22 cellular contexts compared by ENCODE assay signal in the genomic region with DNA sequence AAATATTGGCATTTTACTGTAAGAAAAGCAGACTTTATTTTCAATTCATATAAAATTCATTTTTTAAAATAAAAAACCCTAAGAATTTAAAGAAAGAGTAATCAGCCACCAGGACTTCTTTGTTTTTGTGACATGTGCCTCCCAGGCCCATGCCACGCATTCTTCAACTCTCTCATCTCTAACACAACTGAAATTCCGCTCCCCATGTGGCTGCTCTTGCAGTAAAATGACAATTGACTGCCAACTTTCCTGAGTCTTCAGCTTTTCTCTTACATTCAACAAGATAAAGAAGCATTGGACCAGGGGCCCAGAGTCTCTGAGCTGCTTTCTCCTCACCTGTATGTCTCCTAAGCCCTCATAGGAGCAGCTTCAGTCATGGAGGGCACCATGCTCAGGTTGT.
DNase-seq lines count a peak whose midpoint lies in the region; ATAC-seq and TF ChIP-seq lines count a peak whose summit lies in the region.
"Had no signal": no experiment of that assay in that cellular context is flagged by ENCODE, and none has a peak within 500 bp of the region (broad histone marks: within the 10 kb centered on the region; RNA-seq: fewer than 3 reads in every experiment).

No MANE protein-coding gene starts in this region.

- H3K4me3 Mint-ChIP-seq in H9: no peak overlapping the region
- H3K4me3 Mint-ChIP-seq in WTC11: no peak overlapping the region
- H3K4me3 Mint-ChIP-seq: CD4-positive, CD25-positive, alpha-beta regulatory T cell; CD8-positive, alpha-beta memory T cell; IgD-negative memory B cell had no signal

- H3K4me1 ChIP-seq in H9 (ENCODE audit: insufficient read depth, low read length): no peaks in the 10 kb centered on the region; the same call in 1 of the 2 replicates
- peaks cover 6% of the 10 kb centered on the region for H3K4me1 ChIP-seq in mesendoderm (ENCODE audit: control insufficient read depth, low read depth, low read length)
- no peaks in the 10 kb centered on the region for H3K4me1 ChIP-seq in ascending aorta

- H3K9ac ChIP-seq in H9 (ENCODE audit: extremely low read depth, insufficient read length, low read length) (no peak overlapping the region), mesendoderm (ENCODE audit: low read length) (no peak overlapping the region)

- POLR2A ChIA-PET in WTC11 (lab: Charles Lee) (no interaction called here), RWPE1 (lab: Yijun Ruan, JAX; ENCODE audit: low non-redundant PET) (no interaction called here)

- no peak overlapping the region for H2AFZ ChIP-seq in H9 (ENCODE audit: low read length)

- H3K4me1 Mint-ChIP-seq in H9 (peaks cover 39 to 43% of the 10 kb centered on the region in 2 experiments), WTC11 (peaks cover 25% of the 10 kb centered on the region)
- H3K4me1 Mint-ChIP-seq: CD4-positive, CD25-positive, alpha-beta regulatory T cell; CD8-positive, alpha-beta memory T cell; IgD-negative memory B cell had no signal

- ATAC-seq in WTC11: peak; percentile 20; the same call in 1 of the 2 replicates
- ATAC-seq: HCT116, HepG2 had no signal

- no peaks in the 10 kb centered on the region for H4K20me1 ChIP-seq in H9 (ENCODE audit: control insufficient read depth, insufficient read depth, insufficient read length)

- H3K27me3 Mint-ChIP-seq in H9 (ENCODE audit: low read depth) (0 out of 2 replicates have a peak, but pooled peaks cover 3% of the 10 kb centered on the region), WTC11 (ENCODE audit: low read depth) (no peaks in the 10 kb centered on the region; the same call in 1 of the 2 replicates)
- H3K27me3 Mint-ChIP-seq: CD4-positive, CD25-positive, alpha-beta regulatory T cell; IgD-negative memory B cell had no signal

- H3K27ac Mint-ChIP-seq in H9 (no peak overlapping the region; a peak in 1 of 7 replicates), WTC11 (no peak overlapping the region)
- H3K27ac Mint-ChIP-seq: CD4-positive, CD25-positive, alpha-beta regulatory T cell; CD8-positive, alpha-beta memory T cell had no signal

- CTCF ChIA-PET in WTC11 (lab: Charles Lee): interaction anchor here (0.8 to 1.3 kb wide), 3 partner anchors 22 to 104 kb away, joined by 4 read pairs; no protein-coding TSS in a partner anchor
- CTCF ChIA-PET in RWPE1 (lab: Yijun Ruan, JAX): no interaction called here

- no CpG with 5 or more reads among the region's 2 CpGs for WGBS in H9 (ENCODE audit: extremely low coverage, insufficient read length, low lambda C conversion rate)
- no CpG with 5 or more reads among the region's 2 CpGs for WGBS in mesendoderm (ENCODE audit: extremely low coverage, insufficient coverage, low lambda C conversion rate)

- H3K56ac ChIP-seq in H9 (ENCODE audit: insufficient read length, low read depth, low read length) (no peak overlapping the region), mesendoderm (ENCODE audit: low read length) (no peak overlapping the region)

- H3T11ph ChIP-seq in H9 (ENCODE audit: low read length): no peak overlapping the region

- H3K4me2 ChIP-seq in H9 (ENCODE audit: insufficient read depth, insufficient read length, low read length) (no peak overlapping the region), mesendoderm (ENCODE audit: low read length) (no peak overlapping the region)

- H2BK12ac ChIP-seq in H9 (ENCODE audit: insufficient read length, low read depth, low read length): no peak overlapping the region

- H3K4me3 ChIP-seq in mesendoderm (ENCODE audit: low read length) (no peak overlapping the region), ascending aorta (no peak overlapping the region)

- no peaks in the 10 kb centered on the region for H3K9me3 Mint-ChIP-seq in H9
- no peaks in the 10 kb centered on the region for H3K9me3 Mint-ChIP-seq in WTC11

- H4K8ac ChIP-seq in H9 (replicated peaks; ENCODE audit: insufficient read length, low read depth, low read length): no peak overlapping the region
- no peak overlapping the region for H4K8ac ChIP-seq in mesendoderm (ENCODE audit: low read depth, low read length)

- DNase-seq in H9 (no peak), WTC11 (ENCODE audit: low spot score) (no peak), mesendoderm (peak; percentile 73), RWPE1 (ENCODE audit: low spot score) (no peak), AG20443 (ENCODE audit: low spot score) (no peak), NCI-H2081 treated with DMSO at 0.1 percent for 48 hours (lab: John Stamatoyannopoulos, UW) (no peak), ascending aorta (ENCODE audit: low spot score in 2 of 2) (no peak)
- DNase-seq: ACHN; AML-193; CD4-positive, CD25-positive, alpha-beta regulatory T cell; CD8-positive, alpha-beta memory T cell; COR-L47; DMS 273 treated with DMSO at 0.1 percent for 48 hours; DMS53; DND-41; EL; Kasumi-1; KG1 had no signal

- H2BK20ac ChIP-seq in H9 (ENCODE audit: low read depth, low read length, poor library complexity, severe bottlenecking): no peak overlapping the region

- no peak overlapping the region for H2AK5ac ChIP-seq in H9 (ENCODE audit: insufficient read length, low read length)
- no peak overlapping the region for H2AK5ac ChIP-seq in mesendoderm (ENCODE audit: low read length)

- H2BK15ac ChIP-seq in H9 (ENCODE audit: low read depth, low read length): 0 out of 2 replicates have a peak overlapping the region, but pooled peaks have one; percentile 32
- H2BK15ac ChIP-seq in mesendoderm (replicated peaks; ENCODE audit: low read depth): no peak overlapping the region

- H3K27me3 ChIP-seq in H9 (ENCODE audit: insufficient read depth, low read length) (no peaks in the 10 kb centered on the region), mesendoderm (ENCODE audit: insufficient read depth, low read length, poor library complexity) (no peaks in the 10 kb centered on the region), ascending aorta (no peaks in the 10 kb centered on the region)

- H3K27ac ChIP-seq in H9 (ENCODE audit: insufficient read length, low read depth, low read length) (no peak overlapping the region), mesendoderm (ENCODE audit: low read depth, low read length) (no peak overlapping the region), RWPE1 (no peak overlapping the region), ascending aorta (no peak overlapping the region)
- H3K27ac ChIP-seq: HL-60 had no signal

- H3K23ac ChIP-seq in H9 (ENCODE audit: insufficient read length, low read depth, low read length) (no peak overlapping the region), mesendoderm (ENCODE audit: low read length) (no peak overlapping the region)

- TF ChIP-seq CTCF in H9 (conservative IDR thresholded peaks at IDR 0.05) (no peak), WTC11 (IDR thresholded peaks at IDR 0.05) (no peak), RWPE1 (conservative IDR thresholded peaks at IDR 0.05; ENCODE audit: low read depth) (no peak), ascending aorta (IDR thresholded peaks at IDR 0.05) (no peak)

- H3K79me2 ChIP-seq in H9 (ENCODE audit: insufficient read depth, low read length) (no peaks in the 10 kb centered on the region), mesendoderm (ENCODE audit: control insufficient read depth, insufficient read depth, low read length) (no peaks in the 10 kb centered on the region)

- no peak overlapping the region for H4K91ac ChIP-seq in H9 (ENCODE audit: insufficient read length, low read depth, low read length)

- H3K79me1 ChIP-seq in H9 (ENCODE audit: insufficient read depth, low read depth, low read length, poor library complexity, severe bottlenecking): no peaks in the 10 kb centered on the region
- H3K79me1 ChIP-seq in mesendoderm (ENCODE audit: low read length): no peaks in the 10 kb centered on the region

- 0 out of 2 replicates have a peak overlapping the region, but pooled peaks have one; percentile 22 for H3K14ac ChIP-seq in H9 (ENCODE audit: insufficient read depth, low read length)

- H3K18ac ChIP-seq in H9 (ENCODE audit: insufficient read length, low read depth, low read length): no peak overlapping the region
- H3K18ac ChIP-seq in mesendoderm (ENCODE audit: low read length): no peak overlapping the region

- no peaks in the 10 kb centered on the region for H3K36me3 Mint-ChIP-seq in H9 (ENCODE audit: insufficient read depth in 1 of 3, low read depth in 3 of 3)
- H3K36me3 Mint-ChIP-seq in WTC11: no peaks in the 10 kb centered on the region
- H3K36me3 Mint-ChIP-seq: CD4-positive, CD25-positive, alpha-beta regulatory T cell; CD8-positive, alpha-beta memory T cell; IgD-negative memory B cell had no signal

- H3K4ac ChIP-seq in H9 (ENCODE audit: low read depth, low read length) (no peak overlapping the region), mesendoderm (ENCODE audit: low read depth, low read length) (no peak overlapping the region)

- intact Hi-C loops in ascending aorta (cut with DNase I): no loop called here

- H4K5ac ChIP-seq in H9 (ENCODE audit: insufficient read length, low read depth, low read length): no peak overlapping the region
- no peak overlapping the region for H4K5ac ChIP-seq in mesendoderm (ENCODE audit: low read length)

- H2BK5ac ChIP-seq in H9 (ENCODE audit: insufficient read length, low read length) (no peak overlapping the region), mesendoderm (ENCODE audit: low read length) (no peak overlapping the region)

- H3K9me3 ChIP-seq in H9 (ENCODE audit: control insufficient read depth, low read depth, low read length): no peaks in the 10 kb centered on the region
- no peaks in the 10 kb centered on the region for H3K9me3 ChIP-seq in ascending aorta

- H2BK120ac ChIP-seq in H9 (ENCODE audit: low read depth, low read length, poor library complexity, severe bottlenecking) (no peak overlapping the region), mesendoderm (ENCODE audit: low read depth, low read length) (no peak overlapping the region)

- H3K36me3 ChIP-seq in mesendoderm (ENCODE audit: control insufficient read depth, insufficient read depth, low read length): no peaks in the 10 kb centered on the region
- no peaks in the 10 kb centered on the region for H3K36me3 ChIP-seq in ascending aorta

- H3K23me2 ChIP-seq in H9 (ENCODE audit: insufficient read length, low read depth, low read length, poor library complexity, severe bottlenecking): no peaks in the 10 kb centered on the region

TF ChIP-seq in WTC11, 78 proteins besides CTCF, POLR2A, EP300 and RAD21:
- TF ChIP-seq ZBTB21 (CRISPR knock-in tag; IDR thresholded peaks at IDR 0.05; ENCODE audit: borderline replicate concordance): no peak
- no peak for TF ChIP-seq ZNF263 (CRISPR knock-in tag; IDR thresholded peaks at IDR 0.05; ENCODE audit: low read depth)
- TF ChIP-seq NFE2L1 (CRISPR knock-in tag; IDR thresholded peaks at IDR 0.05): no peak
